ENCODE assay signal across 34 cellular contexts in genomic region chr3:3447671-3448070, GRCh38.
"Had no signal": no experiment of that assay in that cellular context is flagged by ENCODE, and none has a peak within 500 bp of the region (broad histone marks: within the 10 kb centered on the region; RNA-seq: fewer than 3 reads in every experiment).

No MANE protein-coding gene starts in this region.

- ATAC-seq: activated CD8-positive, alpha-beta T cell treated with anti-CD3 and anti-CD28 coated beads for 36 hours; activated T-cell treated with anti-CD3 and anti-CD28 coated beads, Interleukin-2, amount 50 U/mL, for 72 hours; activated T-helper 17 cell treated with anti-CD3 and anti-CD28 coated beads, Interleukin-2, amount 50 U/mL, for 72 hours; body of pancreas; Right ventricle myocardium inferior; SK-N-SH treated with all-trans-retinoic acid at 6 μM for 48 hours had no signal

- H3K9me3 Mint-ChIP-seq: activated CD4-positive, alpha-beta T cell treated with anti-CD3 and anti-CD28 coated beads, Interleukin-2, amount 10 ng/mL, durations not matched to agents 24 days and 14 days; activated CD8-positive, alpha-beta T cell treated with anti-CD3 and anti-CD28 coated beads for 36 hours; activated naive CD4-positive, alpha-beta T cell treated with anti-CD3 and anti-CD28 coated beads, Interleukin-2, amount 50 U/mL, for 24 hours; activated naive CD8-positive, alpha-beta T cell treated with anti-CD3 and anti-CD28 coated beads, Interleukin-2, amount 10 ng/mL, durations not matched to agents 7 days and 5 days; activated T-helper 17 cell treated with anti-CD3 and anti-CD28 coated beads, Interleukin-2, amount 50 U/mL, for 72 hours had no signal

- H3K27me3 Mint-ChIP-seq: activated CD4-positive, alpha-beta T cell treated with anti-CD3 and anti-CD28 coated beads, Interleukin-2, amount 10 ng/mL, durations not matched to agents 24 days and 14 days; activated CD8-positive, alpha-beta T cell treated with anti-CD3 and anti-CD28 coated beads for 36 hours; activated naive CD4-positive, alpha-beta T cell treated with anti-CD3 and anti-CD28 coated beads, Interleukin-2, amount 50 U/mL, for 24 hours; activated naive CD8-positive, alpha-beta T cell treated with anti-CD3 and anti-CD28 coated beads, Interleukin-2, amount 10 ng/mL, durations not matched to agents 7 days and 5 days; activated T-helper 17 cell treated with anti-CD3 and anti-CD28 coated beads, Interleukin-2, amount 50 U/mL, for 72 hours had no signal

- H3K4me1 Mint-ChIP-seq: activated CD4-positive, alpha-beta T cell treated with anti-CD3 and anti-CD28 coated beads, Interleukin-2, amount 10 ng/mL, durations not matched to agents 24 days and 14 days; activated naive CD4-positive, alpha-beta T cell treated with anti-CD3 and anti-CD28 coated beads, Interleukin-2, amount 50 U/mL, for 24 hours; activated naive CD8-positive, alpha-beta T cell treated with anti-CD3 and anti-CD28 coated beads, Interleukin-2, amount 10 ng/mL, durations not matched to agents 7 days and 5 days; activated T-helper 17 cell treated with anti-CD3 and anti-CD28 coated beads, Interleukin-2, amount 50 U/mL, for 72 hours had no signal

- H3K27ac Mint-ChIP-seq: activated CD4-positive, alpha-beta T cell treated with anti-CD3 and anti-CD28 coated beads, Interleukin-2, amount 10 ng/mL, durations not matched to agents 24 days and 14 days; activated CD8-positive, alpha-beta T cell treated with anti-CD3 and anti-CD28 coated beads for 36 hours; activated naive CD4-positive, alpha-beta T cell treated with anti-CD3 and anti-CD28 coated beads, Interleukin-2, amount 50 U/mL, for 24 hours; activated naive CD8-positive, alpha-beta T cell treated with anti-CD3 and anti-CD28 coated beads, Interleukin-2, amount 10 ng/mL, durations not matched to agents 7 days and 5 days; activated T-cell treated with anti-CD3 and anti-CD28 coated beads, Interleukin-2, amount 50 U/mL, for 72 hours; activated T-helper 17 cell treated with anti-CD3 and anti-CD28 coated beads, Interleukin-2, amount 50 U/mL, for 72 hours had no signal

- FAIRE-seq: RCC 7860 had no signal

- DNase-seq: activated CD4-positive, alpha-beta T cell treated with anti-CD3 and anti-CD28 coated beads, Interleukin-2, amount 10 ng/mL, durations not matched to agents 24 days and 14 days; activated CD4-positive, alpha-beta T cell treated with anti-CD3 and anti-CD28 coated beads, Interleukin-2, amount 50 U/mL, for 4 hours; activated CD8-positive, alpha-beta T cell treated with anti-CD3 and anti-CD28 coated beads for 36 hours; activated effector memory CD4-positive, alpha-beta T cell treated with anti-CD3 and anti-CD28 coated beads, Interleukin-2, amount 50 U/mL, for 16 hours; activated naive CD4-positive, alpha-beta T cell treated with Interleukin-2 at 50 U/mL for 16 hours; activated naive CD8-positive, alpha-beta T cell treated with anti-CD3 and anti-CD28 coated beads, Interleukin-2, amount 10 ng/mL, durations not matched to agents 7 days and 5 days; activated T-cell treated with anti-CD3 and anti-CD28 coated beads, Interleukin-2, amount 50 U/mL, for 1 hour; activated T-cell treated with anti-CD3 and anti-CD28 coated beads, Interleukin-2, amount 50 U/mL, for 72 hours; amygdala; body of pancreas; central memory CD4-positive, alpha-beta T cell; Kasumi-1; KG1; MM.1S; NCI-H1092; NCI-H1436 treated with DMSO at 0.1 percent for 48 hours; NCI-H1694 treated with DMSO at 0.1 percent for 48 hours; NCI-H2029; NCI-H345; NCI-H524 treated with DMSO at 0.1 percent for 48 hours; NCI-H748 treated with DMSO at 0.1 percent for 48 hours; NK-92 treated with Interleukin-12 subunit alpha and Interleukin-12 subunit beta, amount 100 ng/mL, for 24 hours; PC-9; SIG-M5; SW 1271; T-helper 1 cell; T-helper 2 cell; T1000 had no signal

- H3K4me3 Mint-ChIP-seq: activated CD4-positive, alpha-beta T cell treated with anti-CD3 and anti-CD28 coated beads, Interleukin-2, amount 10 ng/mL, durations not matched to agents 24 days and 14 days; activated CD8-positive, alpha-beta T cell treated with anti-CD3 and anti-CD28 coated beads for 36 hours; activated naive CD4-positive, alpha-beta T cell treated with anti-CD3 and anti-CD28 coated beads, Interleukin-2, amount 50 U/mL, for 24 hours; activated naive CD8-positive, alpha-beta T cell treated with anti-CD3 and anti-CD28 coated beads, Interleukin-2, amount 10 ng/mL, durations not matched to agents 7 days and 5 days; activated T-cell treated with anti-CD3 and anti-CD28 coated beads, Interleukin-2, amount 50 U/mL, for 72 hours; activated T-helper 17 cell treated with anti-CD3 and anti-CD28 coated beads, Interleukin-2, amount 50 U/mL, for 72 hours had no signal

- H3K4me3 ChIP-seq: ascending aorta, body of pancreas, PC-9 had no signal

- H3K36me3 Mint-ChIP-seq: activated naive CD4-positive, alpha-beta T cell treated with anti-CD3 and anti-CD28 coated beads, Interleukin-2, amount 50 U/mL, for 24 hours; activated naive CD8-positive, alpha-beta T cell treated with anti-CD3 and anti-CD28 coated beads, Interleukin-2, amount 10 ng/mL, durations not matched to agents 7 days and 5 days had no signal
